In the genomic region with DNA sequence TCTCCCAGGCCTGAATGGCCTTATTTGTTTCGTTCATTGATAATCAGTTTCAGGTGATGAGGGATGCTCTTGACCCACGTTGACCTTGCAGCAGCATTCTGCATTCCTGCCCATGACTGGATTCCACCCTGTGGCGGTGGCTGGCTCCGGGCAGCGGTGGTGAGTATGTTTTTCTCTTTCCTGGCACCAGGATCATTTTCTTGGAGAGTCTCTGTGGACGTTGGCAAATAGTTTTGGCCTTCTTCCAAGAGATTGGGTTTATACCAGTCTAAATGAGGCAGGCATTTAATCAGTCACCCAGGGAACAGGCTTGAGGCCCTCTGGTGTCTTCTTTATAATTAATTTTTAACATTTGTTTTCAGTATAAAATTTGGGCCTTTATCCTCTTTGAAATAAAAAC, we compare ENCODE assay signal across 13 cellular contexts.
DNase-seq lines count a peak whose midpoint lies in the region; ATAC-seq and TF ChIP-seq lines count a peak whose summit lies in the region.
"Had no signal": no experiment of that assay in that cellular context is flagged by ENCODE, and none has a peak within 500 bp of the region (broad histone marks: within the 10 kb centered on the region; RNA-seq: fewer than 3 reads in every experiment).

No MANE protein-coding gene starts in this region.

- no peaks in the 10 kb centered on the region for H3K9me2 ChIP-seq in SK-N-SH
- H3K9me2 ChIP-seq in GM23338 (ENCODE audit: insufficient read depth), result no peaks in the 10 kb centered on the region

- H3K27me3 ChIP-seq in SK-N-SH (ENCODE audit: insufficient read depth) (no peaks in the 10 kb centered on the region), heart right ventricle (peaks cover 0 to 27% (median 11%) of the 10 kb centered on the region in 7 donors), upper lobe of right lung (peaks cover 17% of the 10 kb centered on the region), GM23338 (ENCODE audit: insufficient read depth) (no peaks in the 10 kb centered on the region)
- H3K27me3 ChIP-seq: testis had no signal

- WGBS in SK-N-SH (ENCODE audit: low lambda C conversion rate), result 0% methylated on average over 6 of the region's 6 CpGs
- WGBS in heart right ventricle, 2 donors, result 18 to 22% methylated on average over 6 of the region's 6 CpGs

- peaks cover 3% of the 10 kb centered on the region; the same call in 1 of the 2 replicates for H3K79me2 ChIP-seq in SK-N-SH (ENCODE audit: insufficient read depth)
- H3K79me2 ChIP-seq in GM23338 (replicated peaks; ENCODE audit: insufficient read depth), result no peaks in the 10 kb centered on the region

- H3K36me3 ChIP-seq in SK-N-SH (replicated peaks in 1 of 2; ENCODE audit: control insufficient read depth in 1 of 2, insufficient read depth in 2 of 2, low read length in 1 of 2) (peaks cover 0 to 4% of the 10 kb centered on the region in 2 experiments), heart right ventricle (no peaks in the 10 kb centered on the region), upper lobe of right lung (no peaks in the 10 kb centered on the region), GM23338 (ENCODE audit: insufficient read depth) (no peaks in the 10 kb centered on the region)

- H3K9ac ChIP-seq in SK-N-SH, result no peak overlapping the region

- H3K9me3 ChIP-seq in SK-N-SH (no peaks in the 10 kb centered on the region), heart right ventricle (no peaks in the 10 kb centered on the region), upper lobe of right lung (no peaks in the 10 kb centered on the region), T-helper 17 cell (ENCODE audit: control insufficient read depth, low read length, poor library complexity, severe bottlenecking) (no peaks in the 10 kb centered on the region)
- H3K9me3 ChIP-seq: testis had no signal

- ATAC-seq in heart right ventricle, result peak; percentile 77 to 93 (median 86)
- peak; percentile 77 for ATAC-seq in upper lobe of right lung
- no peak for ATAC-seq in GM23338
- no peak for ATAC-seq in T-helper 17 cell

- peaks cover 29% of the 10 kb centered on the region for H3K4me1 Mint-ChIP-seq in GM23338
- H3K4me1 Mint-ChIP-seq in T-helper 17 cell, result peaks cover 4% of the 10 kb centered on the region

- H3K27ac ChIP-seq in SK-N-SH (ENCODE audit: low read depth in 2 of 2, low read length in 1 of 2) (peak overlapping the region; percentile 48 to 62; a peak in 3 of 4 replicates), heart right ventricle (peak overlapping the region in 1 of 10 donors; percentile 4), upper lobe of right lung (no peak overlapping the region), GM23338 (ENCODE audit: low read depth) (no peak overlapping the region)
- H3K27ac ChIP-seq: testis had no signal

- peaks cover 19% of the 10 kb centered on the region for H3F3A ChIP-seq in SK-N-SH (replicated peaks; ENCODE audit: insufficient read depth)
- no peaks in the 10 kb centered on the region for H3F3A ChIP-seq in GM23338 (replicated peaks; ENCODE audit: low read depth)

- H3K4me1 ChIP-seq in SK-N-SH (ENCODE audit: control insufficient read depth in 1 of 2, insufficient read depth in 2 of 2, low read depth in 1 of 2, low read length in 1 of 2), result peaks cover 27 to 42% of the 10 kb centered on the region in 2 experiments
- peaks cover 0 to 6% (median 0%) of the 10 kb centered on the region in 9 donors for H3K4me1 ChIP-seq in heart right ventricle
- H3K4me1 ChIP-seq in upper lobe of right lung, result no peaks in the 10 kb centered on the region
- H3K4me1 ChIP-seq in GM23338 (ENCODE audit: insufficient read depth), result peaks cover 15% of the 10 kb centered on the region
- H3K4me1 ChIP-seq: testis had no signal

- H3K4me3 Mint-ChIP-seq in GM23338, result no peak overlapping the region
- H3K4me3 Mint-ChIP-seq in T-helper 17 cell, result no peak overlapping the region
- H3K4me3 Mint-ChIP-seq: naive B cell had no signal

- H3K4me2 ChIP-seq in SK-N-SH (peak overlapping the region; percentile 39), GM23338 (no peak overlapping the region)

- H3K27me3 Mint-ChIP-seq in GM23338 (ENCODE audit: insufficient read depth, low read depth, poor library complexity) (peaks cover 4% of the 10 kb centered on the region), T-helper 17 cell (peaks cover 63% of the 10 kb centered on the region)

- no peak overlapping the region for H2AFZ ChIP-seq in SK-N-SH (ENCODE audit: low read depth)
- no peak overlapping the region for H2AFZ ChIP-seq in GM23338

- TF ChIP-seq CTCF in SK-N-SH (IDR thresholded peaks at IDR 0.05) (no peak), heart right ventricle (IDR thresholded peaks at IDR 0.05) (no peak), upper lobe of right lung (IDR thresholded peaks at IDR 0.05) (no peak), GM23338 (conservative IDR thresholded peaks at IDR 0.05; ENCODE audit: low read depth in 2 of 2) (no peak)

- no peaks in the 10 kb centered on the region; the same call in 2 of the 3 replicates for H3K9me3 Mint-ChIP-seq in GM23338
- H3K9me3 Mint-ChIP-seq: naive B cell had no signal

- CTCF ChIA-PET in SK-N-SH (lab: Yijun Ruan, JAX), result interaction anchor here (1.0 kb wide), 1 partner anchor 46 kb away, joined by 3 read pairs; no protein-coding TSS in a partner anchor

- POLR2A ChIA-PET in SK-N-SH (lab: Yijun Ruan, JAX), result no interaction called here

- intact Hi-C loops in heart right ventricle (cut with DNase I) (no loop called here), upper lobe of right lung (cut with DNase I) (no loop called here)

- TF ChIP-seq RAD21 in SK-N-SH (IDR thresholded peaks at IDR 0.05; ENCODE audit: low read length), result no peak

- TF ChIP-seq EP300 in SK-N-SH (IDR thresholded peaks at IDR 0.05; ENCODE audit: borderline replicate concordance in 1 of 2, low read depth in 1 of 2, low read length in 1 of 2), result peak; percentile 27 to 85; a peak in 3 of 4 replicates

- H3K27ac Mint-ChIP-seq in GM23338 (no peak overlapping the region), T-helper 17 cell (no peak overlapping the region)

- peaks cover 12% of the 10 kb centered on the region for H4K20me1 ChIP-seq in SK-N-SH (ENCODE audit: insufficient read depth)
- no peaks in the 10 kb centered on the region for H4K20me1 ChIP-seq in GM23338 (replicated peaks; ENCODE audit: insufficient read depth)

- DNase-seq in NCI-H748 (lab: John Stamatoyannopoulos, UW; ENCODE audit: unreplicated experiment), result peak; percentile 9
- DNase-seq in NCI-H748 treated with DMSO at 0.1 percent for 48 hours (lab: John Stamatoyannopoulos, UW), result no peak
- peak; percentile 64 for DNase-seq in SK-N-SH
- peak; percentile 23 to 33 for DNase-seq in heart right ventricle
- no peak for DNase-seq in upper lobe of right lung
- DNase-seq in GM23338 (ENCODE audit: low spot score), result no peak
- no peak for DNase-seq in T-helper 17 cell
- no peak for DNase-seq in mesenteric fat pad (ENCODE audit: low spot score)
- DNase-seq: activated CD8-positive, alpha-beta memory T cell treated with anti-CD3 and anti-CD28 coated beads, Interleukin-2, amount 50 U/mL, for 48 hours; cerebellar nuclear complex; naive B cell; stimulated activated CD4-positive, alpha-beta T cell treated with anti-CD3 and anti-CD28 coated beads, Interleukin-1b, Interleukin-23, amount 100 ng/mL, for 48 hours; testis had no signal

- H3K36me3 Mint-ChIP-seq in GM23338 (ENCODE audit: low read depth) (no peaks in the 10 kb centered on the region), T-helper 17 cell (ENCODE audit: low read depth) (peaks cover 3% of the 10 kb centered on the region)
- H3K36me3 Mint-ChIP-seq: naive B cell had no signal

- no peak overlapping the region for H3K4me3 ChIP-seq in SK-N-SH (ENCODE audit: low read depth in 2 of 2, low read length in 1 of 2)
- no peak overlapping the region for H3K4me3 ChIP-seq in heart right ventricle
- H3K4me3 ChIP-seq in upper lobe of right lung, result no peak overlapping the region
- no peak overlapping the region for H3K4me3 ChIP-seq in GM23338
- H3K4me3 ChIP-seq: testis had no signal

TF ChIP-seq in SK-N-SH, 30 proteins besides CTCF, POLR2A, EP300 and RAD21 (continues in another document):
- TF ChIP-seq ELF1 (IDR thresholded peaks at IDR 0.05), result no peak
- TF ChIP-seq NFIC (IDR thresholded peaks at IDR 0.05; ENCODE audit: borderline replicate concordance), result peak; percentile 99
- no peak for TF ChIP-seq MXI1 (IDR thresholded peaks at IDR 0.05; ENCODE audit: low read depth, low read length)
- no peak; the same call in 1 of the 2 replicates for TF ChIP-seq RCOR1 (IDR thresholded peaks at IDR 0.05; ENCODE audit: low read length)
- no peak for TF ChIP-seq TAF1 (IDR thresholded peaks at IDR 0.05; ENCODE audit: borderline replicate concordance, low read depth, low read length)
- TF ChIP-seq JUND (IDR thresholded peaks at IDR 0.05), result peak; percentile 65

TF ChIP-seq in GM23338, 12 proteins besides CTCF, POLR2A, EP300 and RAD21:
- TF ChIP-seq JUNB (IDR thresholded peaks at IDR 0.05; ENCODE audit: unreplicated experiment) (no peak), EZH2phosphoT487 (IDR thresholded peaks at IDR 0.05; ENCODE audit: unreplicated experiment) (no peak), NANOG (IDR thresholded peaks at IDR 0.05; ENCODE audit: borderline replicate concordance) (no peak), EZH2 (IDR thresholded peaks at IDR 0.05; ENCODE audit: low read depth, unreplicated experiment) (no peak), STAT1 (IDR thresholded peaks at IDR 0.05; ENCODE audit: unreplicated experiment) (no peak), CREB1 (CRISPR knock-in tag; IDR thresholded peaks at IDR 0.05; ENCODE audit: low read depth) (no peak), ZNF331 (CRISPR knock-in tag; IDR thresholded peaks at IDR 0.05; ENCODE audit: low read depth) (no peak)

Comparison
In these comparisons a context has a peak if more than half of its experiments do, and no peak if none do; other contexts are left out.
1. DNase-seq: peak in NCI-H748 (single experiment), SK-N-SH (single experiment) and heart right ventricle (2 of 2); none in NCI-H748 treated with DMSO at 0.1 percent for 48 hours (single experiment), upper lobe of right lung (single experiment), GM23338 (single experiment), T-helper 17 cell (0 of 3) and mesenteric fat pad (single experiment).
2. H3K27ac ChIP-seq: peak in SK-N-SH (2 of 2); none in upper lobe of right lung (single experiment) and GM23338 (single experiment).
3. ATAC-seq: peak in heart right ventricle (8 of 8) and upper lobe of right lung (single experiment); none in GM23338 (single experiment) and T-helper 17 cell (single experiment).